ENCODE assay signal across 2 cellular contexts in the genomic region with DNA sequence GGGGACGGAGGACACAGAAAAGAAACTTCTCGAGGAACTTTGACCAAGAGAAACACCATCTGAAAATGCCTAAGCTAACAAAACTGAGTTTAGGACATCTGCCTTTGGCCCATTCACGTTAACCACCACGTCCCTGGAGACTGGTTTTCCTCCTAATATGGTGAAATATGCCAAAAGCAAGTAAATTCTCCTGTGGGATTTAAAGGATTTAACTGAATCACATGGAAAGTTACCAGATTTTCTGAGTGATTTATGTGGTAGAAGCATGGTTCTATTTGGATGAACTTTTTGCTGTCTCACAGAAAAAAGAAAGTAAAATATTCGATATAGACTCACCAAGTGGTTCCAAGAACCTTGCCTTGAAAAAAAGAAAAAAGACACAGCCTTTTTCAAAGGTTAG.
TF ChIP-seq lines count a peak whose summit lies in the region.

No MANE protein-coding gene starts in this region.

TF ChIP-seq in A549, 52 proteins besides CTCF, POLR2A, EP300 and RAD21:
- TF ChIP-seq GATA3 (IDR thresholded peaks at IDR 0.05; ENCODE audit: borderline replicate concordance) (no peak), NR3C1 (IDR thresholded peaks at IDR 0.05) (no peak), TFCP2L1 (CRISPR knock-in tag; IDR thresholded peaks at IDR 0.05) (no peak), FOXS1 (CRISPR knock-in tag; IDR thresholded peaks at IDR 0.05) (no peak)
- TF ChIP-seq, protein P1, sequence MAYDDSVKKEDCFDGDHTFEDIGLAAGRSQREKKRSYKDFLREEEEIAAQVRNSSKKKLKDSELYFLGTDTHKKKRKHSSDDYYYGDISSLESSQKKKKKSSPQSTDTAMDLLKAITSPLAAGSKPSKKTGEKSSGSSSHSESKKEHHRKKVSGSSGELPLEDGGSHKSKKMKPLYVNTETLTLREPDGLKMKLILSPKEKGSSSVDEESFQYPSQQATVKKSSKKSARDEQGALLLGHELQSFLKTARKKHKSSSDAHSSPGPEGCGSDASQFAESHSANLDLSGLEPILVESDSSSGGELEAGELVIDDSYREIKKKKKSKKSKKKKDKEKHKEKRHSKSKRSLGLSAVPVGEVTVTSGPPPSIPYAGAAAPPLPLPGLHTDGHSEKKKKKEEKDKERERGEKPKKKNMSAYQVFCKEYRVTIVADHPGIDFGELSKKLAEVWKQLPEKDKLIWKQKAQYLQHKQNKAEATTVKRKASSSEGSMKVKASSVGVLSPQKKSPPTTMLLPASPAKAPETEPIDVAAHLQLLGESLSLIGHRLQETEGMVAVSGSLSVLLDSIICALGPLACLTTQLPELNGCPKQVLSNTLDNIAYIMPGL (CRISPR knock-in tag; IDR thresholded peaks at IDR 0.05; ENCODE audit: borderline replicate concordance): no peak
- TF ChIP-seq, protein P2, sequence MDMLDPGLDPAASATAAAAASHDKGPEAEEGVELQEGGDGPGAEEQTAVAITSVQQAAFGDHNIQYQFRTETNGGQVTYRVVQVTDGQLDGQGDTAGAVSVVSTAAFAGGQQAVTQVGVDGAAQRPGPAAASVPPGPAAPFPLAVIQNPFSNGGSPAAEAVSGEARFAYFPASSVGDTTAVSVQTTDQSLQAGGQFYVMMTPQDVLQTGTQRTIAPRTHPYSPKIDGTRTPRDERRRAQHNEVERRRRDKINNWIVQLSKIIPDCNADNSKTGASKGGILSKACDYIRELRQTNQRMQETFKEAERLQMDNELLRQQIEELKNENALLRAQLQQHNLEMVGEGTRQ (IDR thresholded peaks at IDR 0.05): no peak
- TF ChIP-seq, protein P3, sequence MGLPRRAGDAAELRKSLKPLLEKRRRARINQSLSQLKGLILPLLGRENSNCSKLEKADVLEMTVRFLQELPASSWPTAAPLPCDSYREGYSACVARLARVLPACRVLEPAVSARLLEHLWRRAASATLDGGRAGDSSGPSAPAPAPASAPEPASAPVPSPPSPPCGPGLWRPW (IDR thresholded peaks at IDR 0.05): no peak
- TF ChIP-seq, protein P4, sequence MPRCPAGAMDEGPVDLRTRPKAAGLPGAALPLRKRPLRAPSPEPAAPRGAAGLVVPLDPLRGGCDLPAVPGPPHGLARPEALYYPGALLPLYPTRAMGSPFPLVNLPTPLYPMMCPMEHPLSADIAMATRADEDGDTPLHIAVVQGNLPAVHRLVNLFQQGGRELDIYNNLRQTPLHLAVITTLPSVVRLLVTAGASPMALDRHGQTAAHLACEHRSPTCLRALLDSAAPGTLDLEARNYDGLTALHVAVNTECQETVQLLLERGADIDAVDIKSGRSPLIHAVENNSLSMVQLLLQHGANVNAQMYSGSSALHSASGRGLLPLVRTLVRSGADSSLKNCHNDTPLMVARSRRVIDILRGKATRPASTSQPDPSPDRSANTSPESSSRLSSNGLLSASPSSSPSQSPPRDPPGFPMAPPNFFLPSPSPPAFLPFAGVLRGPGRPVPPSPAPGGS (IDR thresholded peaks at IDR 0.05): no peak

TF ChIP-seq in IMR-90, 13 proteins besides CTCF, POLR2A, EP300 and RAD21:
- no peak for TF ChIP-seq MAFK (IDR thresholded peaks at IDR 0.05; ENCODE audit: low read depth, low read length)
- TF ChIP-seq RFX5 (IDR thresholded peaks at IDR 0.05; ENCODE audit: low read depth, low read length): no peak
- no peak for TF ChIP-seq BHLHE40 (IDR thresholded peaks at IDR 0.05; ENCODE audit: low read depth, low read length)
- no peak for TF ChIP-seq CEBPB (IDR thresholded peaks at IDR 0.05; ENCODE audit: low read depth, low read length)
